Comparison of ENCODE assay signal across 8 cellular contexts in the genomic region with DNA sequence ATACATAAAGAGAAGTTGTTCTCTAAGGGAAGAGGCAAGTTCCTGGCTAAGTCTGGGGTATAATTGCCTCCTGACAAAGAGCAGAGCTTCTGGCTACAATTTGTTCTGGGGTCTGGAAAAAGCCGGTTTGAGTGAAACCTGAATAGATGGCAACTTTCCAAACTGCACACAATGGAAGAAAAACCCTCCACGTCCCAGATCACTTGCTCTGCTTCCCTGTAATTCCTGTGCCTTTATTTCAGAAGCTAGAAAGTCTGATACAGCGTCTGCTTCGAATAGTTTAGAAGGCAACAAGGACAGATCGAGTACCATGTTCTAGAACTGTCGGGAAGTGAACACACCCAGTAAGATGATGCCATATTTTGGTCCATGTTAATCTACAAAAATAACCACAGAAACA. TPM values are rescaled to one million over a fixed set of nuclear protein-coding genes. Genes with fewer than 3 reads are reported as not detected.
DNase-seq lines count a peak whose midpoint lies in the region; ATAC-seq and TF ChIP-seq lines count a peak whose summit lies in the region.

No MANE protein-coding gene starts in this region.

- no peaks in the 10 kb centered on the region for H3K27me3 Mint-ChIP-seq in T-helper 2 cell treated with Interferon-gamma antibody and Interleukin-4, amounts not matched to agents 5 μg/mL and 100 μg/mL, for 36 hours (ENCODE audit: low read depth)
- no peaks in the 10 kb centered on the region for H3K27me3 Mint-ChIP-seq in activated CD8-positive, alpha-beta T cell treated with anti-CD3 and anti-CD28 coated beads, Interleukin-2, amount 10 ng/mL, durations not matched to agents 7 days and 5 days (ENCODE audit: low read depth)

- H3K9me3 Mint-ChIP-seq in T-helper 2 cell treated with Interferon-gamma antibody and Interleukin-4, amounts not matched to agents 5 μg/mL and 100 μg/mL, for 36 hours: no peaks in the 10 kb centered on the region
- no peaks in the 10 kb centered on the region for H3K9me3 Mint-ChIP-seq in activated CD8-positive, alpha-beta T cell treated with anti-CD3 and anti-CD28 coated beads, Interleukin-2, amount 10 ng/mL, durations not matched to agents 7 days and 5 days (ENCODE audit: insufficient read depth)

- peak overlapping the region; percentile 100 for H3K27ac Mint-ChIP-seq in T-helper 2 cell treated with Interferon-gamma antibody and Interleukin-4, amounts not matched to agents 5 μg/mL and 100 μg/mL, for 36 hours
- peak overlapping the region; percentile 99 for H3K27ac Mint-ChIP-seq in activated CD8-positive, alpha-beta T cell treated with anti-CD3 and anti-CD28 coated beads, Interleukin-2, amount 10 ng/mL, durations not matched to agents 7 days and 5 days

- no peak for TF ChIP-seq CTCF in suprapubic skin (IDR thresholded peaks at IDR 0.05)

- peaks cover 33% of the 10 kb centered on the region for H3K36me3 Mint-ChIP-seq in T-helper 2 cell treated with Interferon-gamma antibody and Interleukin-4, amounts not matched to agents 5 μg/mL and 100 μg/mL, for 36 hours (ENCODE audit: low read depth)
- peaks cover 54% of the 10 kb centered on the region for H3K36me3 Mint-ChIP-seq in activated CD8-positive, alpha-beta T cell treated with anti-CD3 and anti-CD28 coated beads, Interleukin-2, amount 10 ng/mL, durations not matched to agents 7 days and 5 days (ENCODE audit: low read depth)

- TF ChIP-seq POLR2A in suprapubic skin (IDR thresholded peaks at IDR 0.05): no peak

- H3K4me1 Mint-ChIP-seq in T-helper 2 cell treated with Interferon-gamma antibody and Interleukin-4, amounts not matched to agents 5 μg/mL and 100 μg/mL, for 36 hours (ENCODE audit: low read depth): peaks cover 46% of the 10 kb centered on the region
- peaks cover 58% of the 10 kb centered on the region for H3K4me1 Mint-ChIP-seq in activated CD8-positive, alpha-beta T cell treated with anti-CD3 and anti-CD28 coated beads, Interleukin-2, amount 10 ng/mL, durations not matched to agents 7 days and 5 days (ENCODE audit: low read depth)

- no peak for DNase-seq in T-helper 2 cell treated with Interferon-gamma antibody and Interleukin-4, amounts not matched to agents 5 μg/mL and 100 μg/mL, for 36 hours (ENCODE audit: low spot score)
- DNase-seq in T-helper 2 cell (no peak), iris pigment epithelial cell (ENCODE audit: low read depth) (peak; percentile 56), suprapubic skin (ENCODE audit: low spot score in 2 of 2) (no peak), NCI-H82 treated with DMSO at 0.1 percent for 48 hours (lab: John Stamatoyannopoulos, UW; ENCODE audit: unreplicated experiment) (no peak), H7 (no peak), MV-4-11 (lab: John Stamatoyannopoulos, UW) (no peak)
- DNase-seq in activated CD8-positive, alpha-beta T cell treated with anti-CD3 and anti-CD28 coated beads, Interleukin-2, amount 10 ng/mL, durations not matched to agents 7 days and 5 days: no peak

- ATAC-seq in activated CD8-positive, alpha-beta T cell treated with anti-CD3 and anti-CD28 coated beads, Interleukin-2, amount 10 ng/mL, durations not matched to agents 7 days and 5 days: no peak

- POLR2A ChIA-PET in activated CD8-positive, alpha-beta T cell treated with anti-CD3 and anti-CD28 coated beads, Interleukin-2, amount 10 ng/mL, durations not matched to agents 7 days and 5 days (lab: Charles Lee): interaction anchor here (0.8 to 15.7 kb wide), 8 partner anchors 9 to 226 kb away, joined by 3 to 400 read pairs (median 10); a partner anchor contains a TSS

- H3K9me3 ChIP-seq in suprapubic skin: no peaks in the 10 kb centered on the region

- H3K4me3 ChIP-seq in suprapubic skin (peak overlapping the region; percentile 90), H7 (ENCODE audit: insufficient read depth, low read depth, low read length) (no peak overlapping the region)

- CTCF ChIA-PET in activated CD8-positive, alpha-beta T cell treated with anti-CD3 and anti-CD28 coated beads, Interleukin-2, amount 10 ng/mL, durations not matched to agents 7 days and 5 days (lab: Charles Lee): interaction anchor here (0.9 to 9.4 kb wide), 10 partner anchors 8 to 226 kb away, joined by 3 to 143 read pairs (median 36); a partner anchor contains a TSS

- H3K4me1 ChIP-seq in suprapubic skin: peaks cover 41% of the 10 kb centered on the region

- H3K36me3 ChIP-seq in suprapubic skin: peaks cover 10% of the 10 kb centered on the region
- H3K36me3 ChIP-seq in H7 (replicated peaks; ENCODE audit: control insufficient read depth, insufficient read depth, low read length): no peaks in the 10 kb centered on the region; the same call in 1 of the 2 replicates

- peak overlapping the region; percentile 96 for H3K4me3 Mint-ChIP-seq in T-helper 2 cell treated with Interferon-gamma antibody and Interleukin-4, amounts not matched to agents 5 μg/mL and 100 μg/mL, for 36 hours
- peak overlapping the region; percentile 100 for H3K4me3 Mint-ChIP-seq in activated CD8-positive, alpha-beta T cell treated with anti-CD3 and anti-CD28 coated beads, Interleukin-2, amount 10 ng/mL, durations not matched to agents 7 days and 5 days

- TF ChIP-seq EP300 in suprapubic skin (IDR thresholded peaks at IDR 0.05): no peak

- no peaks in the 10 kb centered on the region for H3K27me3 ChIP-seq in suprapubic skin
- H3K27me3 ChIP-seq in H7 (ENCODE audit: control insufficient read depth, insufficient read depth, low read length): no peaks in the 10 kb centered on the region

- 4% methylated on average over 6 of the region's 6 CpGs for WGBS in suprapubic skin

- H3K27ac ChIP-seq in suprapubic skin: peak overlapping the region; percentile 98

RNA-seq across cellular contexts. Expression of a gene that starts 1.6 kb away (rescaled TPM):
- 100 to 1,000 TPM; 131 TPM for total RNA-seq in activated CD8-positive, alpha-beta T cell treated with anti-CD3 and anti-CD28 coated beads, Interleukin-2, amount 10 ng/mL, durations not matched to agents 7 days and 5 days
- total RNA-seq in suprapubic skin: 10 to 100 TPM; 46.7 to 57.6 (median 52.5) TPM
- 60.3 and 63.8 TPM in 2 replicates for total RNA-seq in H7 (2014; rRNA removed; shearing (Covaris generic))

RNA-seq across cellular contexts. Expression of a gene that starts 7.6 kb away (rescaled TPM):
- total RNA-seq in activated CD8-positive, alpha-beta T cell treated with anti-CD3 and anti-CD28 coated beads, Interleukin-2, amount 10 ng/mL, durations not matched to agents 7 days and 5 days: 10 to 100 TPM; 24.7 to 25.6 TPM
- total RNA-seq in suprapubic skin: 10 to 100 TPM in 1 of 4 donors, 1 to 10 TPM in 3; 2.6 to 11.9 (median 6.4) TPM
- total RNA-seq in H7 (2014; rRNA removed; shearing (Covaris generic)): 6.1 and 8.5 TPM in 2 replicates

RNA-seq across cellular contexts. Expression of a gene that starts 34.5 kb away (rescaled TPM):
- 10 to 100 TPM; 90.7 to 91.9 TPM for total RNA-seq in activated CD8-positive, alpha-beta T cell treated with anti-CD3 and anti-CD28 coated beads, Interleukin-2, amount 10 ng/mL, durations not matched to agents 7 days and 5 days
- 10 to 100 TPM in 3 of 4 donors, 1 to 10 TPM in 1; 10.0 to 17.5 (median 11.3) TPM for total RNA-seq in suprapubic skin
- 2.9 and 4.5 TPM in 2 replicates for total RNA-seq in H7 (2014; rRNA removed; shearing (Covaris generic))

RNA-seq across cellular contexts. Expression of a gene that starts 36.1 kb away (rescaled TPM):
- total RNA-seq in activated CD8-positive, alpha-beta T cell treated with anti-CD3 and anti-CD28 coated beads, Interleukin-2, amount 10 ng/mL, durations not matched to agents 7 days and 5 days: 10 to 100 TPM; 18.1 to 20.2 TPM
- 10 to 100 TPM in 1 of 4 donors, 1 to 10 TPM in 3; 3.4 to 10.1 (median 7.7) TPM for total RNA-seq in suprapubic skin
- total RNA-seq in H7 (2014; rRNA removed; shearing (Covaris generic)): 0.48 and 2.0 TPM in 2 replicates

RNA-seq across cellular contexts. Expression of a gene that starts 41.1 kb away (rescaled TPM):
- 100 to 1,000 TPM; 154 to 162 TPM for total RNA-seq in activated CD8-positive, alpha-beta T cell treated with anti-CD3 and anti-CD28 coated beads, Interleukin-2, amount 10 ng/mL, durations not matched to agents 7 days and 5 days
- total RNA-seq in suprapubic skin: 10 to 100 TPM; 33.2 to 46.2 (median 42.6) TPM
- 85.8 and 99.0 TPM in 2 replicates for total RNA-seq in H7 (2014; rRNA removed; shearing (Covaris generic))

Comparison
In these comparisons a context has a peak if more than half of its experiments do, and no peak if none do; other contexts are left out.
1. RNA of a gene that starts 34.5 kb away (total RNA-seq): 90.7 to 91.9 TPM in activated CD8-positive, alpha-beta T cell treated with anti-CD3 and anti-CD28 coated beads, Interleukin-2, amount 10 ng/mL, durations not matched to agents 7 days and 5 days; 10.0 to 17.5 TPM in suprapubic skin and 2.9 to 4.5 TPM in H7; every median in the first group is over 4 times any median in the second.